Comparison of ENCODE assay signal across 10 cellular contexts in genomic region chr20:53940356-53940694, GRCh38.
DNase-seq lines count a peak whose midpoint lies in the region; ATAC-seq and TF ChIP-seq lines count a peak whose summit lies in the region.
"Had no signal": no experiment of that assay in that cellular context is flagged by ENCODE, and none has a peak within 500 bp of the region (broad histone marks: within the 10 kb centered on the region; RNA-seq: fewer than 3 reads in every experiment).

No MANE protein-coding gene starts in this region.

- H3K4me1 Mint-ChIP-seq in IgD-negative memory B cell (peaks cover 58 to 67% (median 66%) of the 10 kb centered on the region in 3 donors), nephron progenitor cell (peaks cover 46% of the 10 kb centered on the region)
- H3K4me1 Mint-ChIP-seq in activated CD4-positive, alpha-beta T cell treated with anti-CD3 and anti-CD28 coated beads, Interleukin-2, amount 10 ng/mL, durations not matched to agents 24 days and 14 days = peaks cover 39% of the 10 kb centered on the region

- H3K27ac ChIP-seq in A673 (ENCODE audit: low read depth, low read length, poor library complexity, severe bottlenecking) = peak overlapping the region; percentile 71

- TF ChIP-seq CTCF in A673 (conservative IDR thresholded peaks at IDR 0.05; ENCODE audit: low read depth, low read length) (no peak), nephron progenitor cell (IDR thresholded peaks at IDR 0.05) (no peak)

- H3K27me3 ChIP-seq in A673 (replicated peaks; ENCODE audit: insufficient read depth, low read depth, low read length, poor library complexity) = no peaks in the 10 kb centered on the region
- H3K27me3 ChIP-seq in endocrine pancreas (ENCODE audit: control insufficient read depth, insufficient read depth, low read length) = no peaks in the 10 kb centered on the region

- BruUV-seq in A673 (replicated peaks; lab: Mats Ljungman, UMichigan) = no TSS peak

- H3K27ac Mint-ChIP-seq in IgD-negative memory B cell (peak overlapping the region; percentile 80 to 97 (median 93)), nephron progenitor cell (no peak overlapping the region)
- H3K27ac Mint-ChIP-seq in activated CD4-positive, alpha-beta T cell treated with anti-CD3 and anti-CD28 coated beads, Interleukin-2, amount 10 ng/mL, durations not matched to agents 24 days and 14 days = no peak overlapping the region
- H3K27ac Mint-ChIP-seq: CD4-positive, alpha-beta T cell had no signal

- H3K9me3 ChIP-seq in A673 (ENCODE audit: low read depth, low read length, poor library complexity, severe bottlenecking) (no peaks in the 10 kb centered on the region), endocrine pancreas (ENCODE audit: control insufficient read depth, low read length) (no peaks in the 10 kb centered on the region)

- intact Hi-C loops in A673 (cut with micrococcal nuclease; ENCODE audit: unreplicated experiment) = loop anchor here (1.0 to 10.0 kb wide), 5 partner anchors 112 to 796 kb away; no protein-coding TSS in a partner anchor
- intact Hi-C loops in activated CD4-positive, alpha-beta T cell treated with anti-CD3 and anti-CD28 coated beads, Interleukin-2, amount 10 ng/mL, durations not matched to agents 24 days and 14 days (cut with micrococcal nuclease) = loop anchor here (1.0 to 10.0 kb wide), 2 partner anchors 360 to 796 kb away; no protein-coding TSS in a partner anchor

- H3K36me3 ChIP-seq in A673 (ENCODE audit: insufficient read depth, low read length, poor library complexity, severe bottlenecking) (no peaks in the 10 kb centered on the region), endocrine pancreas (ENCODE audit: control insufficient read depth, insufficient read depth, low read length) (no peaks in the 10 kb centered on the region)

- H3K4me3 Mint-ChIP-seq in IgD-negative memory B cell (peak overlapping the region; percentile 65 to 94 (median 82)), nephron progenitor cell (peak overlapping the region; percentile 78)
- H3K4me3 Mint-ChIP-seq in activated CD4-positive, alpha-beta T cell treated with anti-CD3 and anti-CD28 coated beads, Interleukin-2, amount 10 ng/mL, durations not matched to agents 24 days and 14 days = no peak overlapping the region
- H3K4me3 Mint-ChIP-seq: CD4-positive, alpha-beta T cell had no signal

- CTCF ChIA-PET in A673 (lab: Charles Lee) = interaction anchor here (0.6 to 1.8 kb wide), 13 partner anchors 10 to 1154 kb away, joined by 3 to 19 read pairs (median 4); no protein-coding TSS in a partner anchor

- POLR2A ChIA-PET in A673 (lab: Charles Lee; ENCODE audit: low non-redundant PET) = no interaction called here

- no peaks in the 10 kb centered on the region for H3K36me3 Mint-ChIP-seq in IgD-negative memory B cell
- H3K36me3 Mint-ChIP-seq in nephron progenitor cell (ENCODE audit: low read depth) = no peaks in the 10 kb centered on the region
- H3K36me3 Mint-ChIP-seq in activated CD4-positive, alpha-beta T cell treated with anti-CD3 and anti-CD28 coated beads, Interleukin-2, amount 10 ng/mL, durations not matched to agents 24 days and 14 days (ENCODE audit: low read depth) = no peaks in the 10 kb centered on the region

- DNase-seq in A673 (ENCODE audit: low spot score) = no peak
- DNase-seq in nephron progenitor cell = no peak
- DNase-seq in Ammon's horn (ENCODE audit: low spot score) = no peak
- DNase-seq in activated CD4-positive, alpha-beta T cell treated with anti-CD3 and anti-CD28 coated beads, Interleukin-2, amount 10 ng/mL, durations not matched to agents 24 days and 14 days = no peak
- no peak for DNase-seq in amygdala (lab: John Stamatoyannopoulos, UW)
- DNase-seq: cerebellar nuclear complex had no signal

- H3K9ac ChIP-seq in endocrine pancreas (ENCODE audit: control insufficient read depth, insufficient read depth, low read length) = no peak overlapping the region

- H3K4me3 ChIP-seq in A673 (ENCODE audit: low read depth, low read length, poor library complexity, severe bottlenecking) (peak overlapping the region; percentile 25), endocrine pancreas (ENCODE audit: control insufficient read depth, insufficient read depth, low read length) (peak overlapping the region; percentile 7)

- H3K4me1 ChIP-seq in A673 (ENCODE audit: insufficient read depth, low read length, poor library complexity, severe bottlenecking) (peaks cover 66% of the 10 kb centered on the region), endocrine pancreas (ENCODE audit: control insufficient read depth, insufficient read depth, low read length) (no peaks in the 10 kb centered on the region)

- H3K27me3 Mint-ChIP-seq in IgD-negative memory B cell (no peaks in the 10 kb centered on the region), nephron progenitor cell (ENCODE audit: low read depth, poor library complexity) (peaks cover 16% of the 10 kb centered on the region)
- no peaks in the 10 kb centered on the region for H3K27me3 Mint-ChIP-seq in activated CD4-positive, alpha-beta T cell treated with anti-CD3 and anti-CD28 coated beads, Interleukin-2, amount 10 ng/mL, durations not matched to agents 24 days and 14 days
- H3K27me3 Mint-ChIP-seq: CD4-positive, alpha-beta T cell had no signal

- H3K9me3 Mint-ChIP-seq in IgD-negative memory B cell (no peaks in the 10 kb centered on the region), nephron progenitor cell (no peaks in the 10 kb centered on the region)
- H3K9me3 Mint-ChIP-seq in activated CD4-positive, alpha-beta T cell treated with anti-CD3 and anti-CD28 coated beads, Interleukin-2, amount 10 ng/mL, durations not matched to agents 24 days and 14 days = no peaks in the 10 kb centered on the region
- H3K9me3 Mint-ChIP-seq: CD4-positive, alpha-beta T cell had no signal

- no peak for ATAC-seq in HG02571 (IDR thresholded peaks at IDR 0.05; ENCODE audit: unreplicated experiment)

Comparison
In these comparisons a context has a peak if more than half of its experiments do, and no peak if none do; other contexts are left out.
1. H3K27ac Mint-ChIP-seq: peak in IgD-negative memory B cell (3 of 3); none in nephron progenitor cell (single experiment) and activated CD4-positive, alpha-beta T cell treated with anti-CD3 and anti-CD28 coated beads, Interleukin-2, amount 10 ng/mL, durations not matched to agents 24 days and 14 days (single experiment).